1 cellular context compared by ENCODE assay signal in genomic region chr1:203268901-203269653, GRCh38.
TF ChIP-seq lines count a peak whose summit lies in the region.

No MANE protein-coding gene starts in this region.

TF ChIP-seq in GM23338, 12 proteins besides CTCF, POLR2A, EP300 and RAD21 (continued from another document):
- no peak for TF ChIP-seq ETS1 (IDR thresholded peaks at IDR 0.05)
- no peak for TF ChIP-seq CREB1 (CRISPR knock-in tag; IDR thresholded peaks at IDR 0.05; ENCODE audit: low read depth)
- no peak for TF ChIP-seq NANOG (IDR thresholded peaks at IDR 0.05; ENCODE audit: borderline replicate concordance)
- no peak for TF ChIP-seq EZH2phosphoT487 (IDR thresholded peaks at IDR 0.05; ENCODE audit: unreplicated experiment)
- TF ChIP-seq STAT1 (IDR thresholded peaks at IDR 0.05; ENCODE audit: unreplicated experiment): no peak
- no peak for TF ChIP-seq JUNB (IDR thresholded peaks at IDR 0.05; ENCODE audit: unreplicated experiment)
- no peak for TF ChIP-seq ZNF331 (CRISPR knock-in tag; IDR thresholded peaks at IDR 0.05; ENCODE audit: low read depth)
- no peak for TF ChIP-seq EZH2 (IDR thresholded peaks at IDR 0.05; ENCODE audit: low read depth, unreplicated experiment)
- TF ChIP-seq ZNF462 (CRISPR knock-in tag; IDR thresholded peaks at IDR 0.05): no peak
